In the genomic region with DNA sequence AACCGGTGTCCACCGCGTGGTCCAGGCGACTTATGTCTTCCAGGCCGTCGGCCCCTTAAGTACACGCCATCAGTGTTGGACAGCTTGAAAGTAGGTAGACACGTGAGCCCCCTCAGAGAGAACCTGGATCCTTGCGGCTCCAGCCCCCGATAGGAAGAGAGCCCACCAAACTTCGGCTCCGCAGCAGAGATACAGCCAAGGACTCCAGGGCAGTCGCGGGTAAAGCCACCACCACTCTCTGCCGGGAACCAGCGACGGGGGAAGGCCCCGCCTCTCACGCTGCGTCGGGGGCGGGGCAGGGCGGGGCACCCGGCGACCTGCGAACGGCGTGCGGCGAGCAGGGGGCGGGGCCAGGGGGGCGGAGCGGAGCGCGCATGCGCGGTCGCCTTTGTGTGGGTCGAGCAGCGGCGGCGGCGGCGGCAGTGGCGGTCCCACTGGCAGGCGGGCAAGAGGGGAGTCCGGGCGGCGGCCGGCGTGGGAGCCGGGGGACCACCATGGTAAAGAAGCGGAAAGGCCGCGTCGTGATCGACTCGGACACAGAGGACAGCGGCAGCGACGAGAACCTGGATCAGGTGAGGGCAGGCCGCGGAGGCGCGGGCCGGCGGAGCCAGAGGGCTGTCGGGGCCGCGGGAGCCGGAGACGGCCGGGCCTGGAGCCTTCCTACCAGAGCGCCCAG, we compare ENCODE assay signal across 1 cellular context.
A peak's percentile ranks its signal among the peaks of the same experiment; 100 is the strongest.
TF ChIP-seq lines count a peak whose summit lies in the region.

Gene RTF1, plus strand, starts transcription at position 354 of the 676 bp plus-strand sequence. Its CDS starts 21 bp downstream, at position 375.

TF ChIP-seq in A549, 52 proteins besides CTCF, POLR2A, EP300 and RAD21 (continued from another document):
- TF ChIP-seq, protein P1, sequence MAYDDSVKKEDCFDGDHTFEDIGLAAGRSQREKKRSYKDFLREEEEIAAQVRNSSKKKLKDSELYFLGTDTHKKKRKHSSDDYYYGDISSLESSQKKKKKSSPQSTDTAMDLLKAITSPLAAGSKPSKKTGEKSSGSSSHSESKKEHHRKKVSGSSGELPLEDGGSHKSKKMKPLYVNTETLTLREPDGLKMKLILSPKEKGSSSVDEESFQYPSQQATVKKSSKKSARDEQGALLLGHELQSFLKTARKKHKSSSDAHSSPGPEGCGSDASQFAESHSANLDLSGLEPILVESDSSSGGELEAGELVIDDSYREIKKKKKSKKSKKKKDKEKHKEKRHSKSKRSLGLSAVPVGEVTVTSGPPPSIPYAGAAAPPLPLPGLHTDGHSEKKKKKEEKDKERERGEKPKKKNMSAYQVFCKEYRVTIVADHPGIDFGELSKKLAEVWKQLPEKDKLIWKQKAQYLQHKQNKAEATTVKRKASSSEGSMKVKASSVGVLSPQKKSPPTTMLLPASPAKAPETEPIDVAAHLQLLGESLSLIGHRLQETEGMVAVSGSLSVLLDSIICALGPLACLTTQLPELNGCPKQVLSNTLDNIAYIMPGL (CRISPR knock-in tag; IDR thresholded peaks at IDR 0.05; ENCODE audit: borderline replicate concordance) = no peak
- TF ChIP-seq CHD4 (IDR thresholded peaks at IDR 0.05; ENCODE audit: borderline replicate concordance) (no peak), JUN (IDR thresholded peaks at IDR 0.05) (peak; percentile 63 to 64; a peak in 2 of 5 replicates), CBX8 (IDR thresholded peaks at IDR 0.05) (no peak), EHMT2 (IDR thresholded peaks at IDR 0.05; ENCODE audit: low read depth) (no peak), CEBPB (IDR thresholded peaks at IDR 0.05) (no peak), KDM1A (IDR thresholded peaks at IDR 0.05; ENCODE audit: low read depth) (no peak), TP53 (CRISPR knock-in tag; IDR thresholded peaks at IDR 0.05) (no peak), NR3C1 (IDR thresholded peaks at IDR 0.05) (no peak), USF2 (IDR thresholded peaks at IDR 0.05) (peak; percentile 53; the same call in 1 of the 2 replicates), HDAC2 (IDR thresholded peaks at IDR 0.05) (no peak)
- TF ChIP-seq, protein P2, sequence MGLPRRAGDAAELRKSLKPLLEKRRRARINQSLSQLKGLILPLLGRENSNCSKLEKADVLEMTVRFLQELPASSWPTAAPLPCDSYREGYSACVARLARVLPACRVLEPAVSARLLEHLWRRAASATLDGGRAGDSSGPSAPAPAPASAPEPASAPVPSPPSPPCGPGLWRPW (IDR thresholded peaks at IDR 0.05) = no peak
- TF ChIP-seq, protein P3, sequence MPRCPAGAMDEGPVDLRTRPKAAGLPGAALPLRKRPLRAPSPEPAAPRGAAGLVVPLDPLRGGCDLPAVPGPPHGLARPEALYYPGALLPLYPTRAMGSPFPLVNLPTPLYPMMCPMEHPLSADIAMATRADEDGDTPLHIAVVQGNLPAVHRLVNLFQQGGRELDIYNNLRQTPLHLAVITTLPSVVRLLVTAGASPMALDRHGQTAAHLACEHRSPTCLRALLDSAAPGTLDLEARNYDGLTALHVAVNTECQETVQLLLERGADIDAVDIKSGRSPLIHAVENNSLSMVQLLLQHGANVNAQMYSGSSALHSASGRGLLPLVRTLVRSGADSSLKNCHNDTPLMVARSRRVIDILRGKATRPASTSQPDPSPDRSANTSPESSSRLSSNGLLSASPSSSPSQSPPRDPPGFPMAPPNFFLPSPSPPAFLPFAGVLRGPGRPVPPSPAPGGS (IDR thresholded peaks at IDR 0.05) = peak; percentile 80; the same call in 2 of the 3 replicates
- TF ChIP-seq, protein P4, sequence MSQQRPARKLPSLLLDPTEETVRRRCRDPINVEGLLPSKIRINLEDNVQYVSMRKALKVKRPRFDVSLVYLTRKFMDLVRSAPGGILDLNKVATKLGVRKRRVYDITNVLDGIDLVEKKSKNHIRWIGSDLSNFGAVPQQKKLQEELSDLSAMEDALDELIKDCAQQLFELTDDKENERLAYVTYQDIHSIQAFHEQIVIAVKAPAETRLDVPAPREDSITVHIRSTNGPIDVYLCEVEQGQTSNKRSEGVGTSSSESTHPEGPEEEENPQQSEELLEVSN (IDR thresholded peaks at IDR 0.05; ENCODE audit: borderline replicate concordance, low read depth) = peak; percentile 60; the same call in 1 of the 2 replicates
- TF ChIP-seq, protein P5, sequence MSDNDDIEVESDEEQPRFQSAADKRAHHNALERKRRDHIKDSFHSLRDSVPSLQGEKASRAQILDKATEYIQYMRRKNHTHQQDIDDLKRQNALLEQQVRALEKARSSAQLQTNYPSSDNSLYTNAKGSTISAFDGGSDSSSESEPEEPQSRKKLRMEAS (IDR thresholded peaks at IDR 0.05) = peak; percentile 93
